2 cellular contexts compared by ENCODE assay signal in genomic region chr5:95832664-95833063, GRCh38.
TF ChIP-seq lines count a peak whose summit lies in the region.

No MANE protein-coding gene starts in this region.

TF ChIP-seq in liver, 16 proteins besides CTCF, POLR2A, EP300 and RAD21:
- TF ChIP-seq GABPA (IDR thresholded peaks at IDR 0.05 in 1 of 2, conservative IDR thresholded peaks at IDR 0.05 in 1 of 2) (no peak), YY1 (IDR thresholded peaks at IDR 0.05) (no peak), NR2F2 (IDR thresholded peaks at IDR 0.05) (no peak), RXRA (IDR thresholded peaks at IDR 0.05) (no peak), MAX (IDR thresholded peaks at IDR 0.05) (no peak), HNF4G (IDR thresholded peaks at IDR 0.05) (no peak), FOXA1 (IDR thresholded peaks at IDR 0.05) (no peak), JUND (IDR thresholded peaks at IDR 0.05) (no peak), SP1 (IDR thresholded peaks at IDR 0.05) (no peak), ATF3 (IDR thresholded peaks at IDR 0.05) (no peak), HNF4A (conservative IDR thresholded peaks at IDR 0.05) (no peak), ZBTB33 (IDR thresholded peaks at IDR 0.05) (no peak), REST (IDR thresholded peaks at IDR 0.05) (no peak), FOXA2 (IDR thresholded peaks at IDR 0.05) (no peak)

TF ChIP-seq in HepG2, 621 proteins besides CTCF, POLR2A, EP300 and RAD21:
- no peak for TF ChIP-seq ZNF746 (CRISPR knock-in tag; IDR thresholded peaks at IDR 0.05)
- no peak for TF ChIP-seq ZBTB2 (CRISPR knock-in tag; IDR thresholded peaks at IDR 0.05; ENCODE audit: low read depth)
- no peak for TF ChIP-seq KDM4B (CRISPR knock-in tag; IDR thresholded peaks at IDR 0.05)
- no peak for TF ChIP-seq THAP7 (CRISPR knock-in tag; IDR thresholded peaks at IDR 0.05)
- TF ChIP-seq MEIS2 (CRISPR knock-in tag; IDR thresholded peaks at IDR 0.05): no peak
- no peak for TF ChIP-seq ZNF263 (CRISPR knock-in tag; IDR thresholded peaks at IDR 0.05)
- TF ChIP-seq NFIB (CRISPR knock-in tag; IDR thresholded peaks at IDR 0.05; ENCODE audit: borderline replicate concordance): no peak
- no peak for TF ChIP-seq ZNF83 (CRISPR knock-in tag; IDR thresholded peaks at IDR 0.05; ENCODE audit: borderline replicate concordance)
- no peak for TF ChIP-seq ZFP37 (CRISPR knock-in tag; IDR thresholded peaks at IDR 0.05; ENCODE audit: borderline replicate concordance)
- TF ChIP-seq CREBL2 (CRISPR knock-in tag; IDR thresholded peaks at IDR 0.05; ENCODE audit: borderline replicate concordance): no peak
- no peak for TF ChIP-seq NR2F6 (IDR thresholded peaks at IDR 0.05)
- no peak for TF ChIP-seq NR2F6 (CRISPR knock-in tag; IDR thresholded peaks at IDR 0.05)
